ENCODE assay signal across 1 cellular context in genomic region chr2:47401789-47402554, GRCh38.
TF ChIP-seq lines count a peak whose summit lies in the region.

No MANE protein-coding gene starts in this region.

TF ChIP-seq in endothelial cell of umbilical vein, 7 proteins besides CTCF, POLR2A, EP300 and RAD21 (continued from another document):
- TF ChIP-seq JUN (IDR thresholded peaks at IDR 0.05; ENCODE audit: borderline replicate concordance, insufficient read depth, insufficient read length, low read depth) (no peak), POLR2AphosphoS5 (IDR thresholded peaks at IDR 0.05; ENCODE audit: insufficient read depth, low read depth, low read length) (no peak), FOS (IDR thresholded peaks at IDR 0.05; ENCODE audit: borderline replicate concordance, insufficient read depth, low read length) (no peak)
